1 cellular context compared by ENCODE assay signal in genomic region chr7:936131-937054, GRCh38.
TF ChIP-seq lines count a peak whose summit lies in the region.

No MANE protein-coding gene starts in this region.

TF ChIP-seq in HepG2, 621 proteins besides CTCF, POLR2A, EP300 and RAD21:
- TF ChIP-seq RBAK (CRISPR knock-in tag; IDR thresholded peaks at IDR 0.05) (no peak), REST (IDR thresholded peaks at IDR 0.05; ENCODE audit: borderline replicate concordance in 1 of 2, low read depth in 1 of 2, low read length in 2 of 2) (no peak)
